Comparison of ENCODE assay signal across 8 cellular contexts in the genomic region with DNA sequence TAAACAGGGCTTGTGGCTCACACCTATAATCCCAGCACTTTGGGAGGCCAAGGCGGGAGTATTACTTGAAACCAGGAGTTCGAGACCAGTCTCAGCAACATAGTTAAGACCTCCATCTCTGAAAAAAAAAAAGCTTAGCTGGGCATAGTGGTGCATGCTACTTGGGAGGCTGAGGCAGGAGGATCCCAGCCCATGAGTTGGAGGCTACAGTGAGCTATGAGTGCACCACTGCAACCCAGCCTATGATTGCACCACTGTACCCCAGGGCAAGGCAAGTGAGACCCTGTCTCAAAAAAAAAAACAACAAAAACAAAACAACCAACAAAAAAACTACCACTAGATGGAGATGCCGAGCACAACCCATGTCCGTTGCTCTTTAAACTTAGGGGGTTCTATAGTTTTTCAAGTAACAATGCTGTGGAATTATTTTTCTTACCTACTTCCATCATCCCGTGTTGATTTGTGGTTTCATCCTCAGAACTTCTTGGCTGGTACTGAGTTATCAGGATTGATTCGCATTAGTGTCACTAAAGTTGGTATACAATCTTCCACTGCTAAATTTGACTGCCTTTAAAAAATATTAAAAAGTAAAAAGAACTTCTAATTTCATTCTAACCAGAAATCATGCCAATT. TPM values are rescaled to one million over a fixed set of nuclear protein-coding genes. Genes with fewer than 3 reads are reported as not detected.
DNase-seq lines count a peak whose midpoint lies in the region; ATAC-seq, FAIRE-seq and TF ChIP-seq lines count a peak whose summit lies in the region.

No MANE protein-coding gene starts in this region.

- peaks cover 15% of the 10 kb centered on the region for H3F3A ChIP-seq in MM.1S (ENCODE audit: insufficient read depth, low read length)

- H3K4me3 ChIP-seq in MM.1S (ENCODE audit: low read length) (no peak overlapping the region), HepG2 (replicated peaks in 1 of 3; ENCODE audit: insufficient read depth in 1 of 3, low read depth in 2 of 3, low read length in 3 of 3) (no peak overlapping the region)

- H3K9ac ChIP-seq in MM.1S (ENCODE audit: low read length) (no peak overlapping the region), HepG2 (ENCODE audit: insufficient read depth, low read depth, low read length) (no peak overlapping the region)

- WGBS in HepG2 (ENCODE audit: low lambda C conversion rate) = 5% methylated on average over 6 of the region's 6 CpGs

- H3K4me1 Mint-ChIP-seq in activated naive CD8-positive, alpha-beta T cell (ENCODE audit: low read depth) = peaks cover 40% of the 10 kb centered on the region
- H3K4me1 Mint-ChIP-seq in activated naive CD8-positive, alpha-beta T cell treated with anti-CD3 and anti-CD28 coated beads, Interleukin-2, amount 50 U/mL, for 24 hours = peaks cover 40% of the 10 kb centered on the region
- H3K4me1 Mint-ChIP-seq in activated naive CD8-positive, alpha-beta T cell treated with anti-CD3 and anti-CD28 coated beads, Interleukin-2, amount 10 ng/mL, durations not matched to agents 7 days and 5 days = peaks cover 37% of the 10 kb centered on the region

- H3K9me3 Mint-ChIP-seq in activated naive CD8-positive, alpha-beta T cell (ENCODE audit: low read depth) = no peaks in the 10 kb centered on the region
- no peaks in the 10 kb centered on the region for H3K9me3 Mint-ChIP-seq in activated naive CD8-positive, alpha-beta T cell treated with anti-CD3 and anti-CD28 coated beads, Interleukin-2, amount 50 U/mL, for 24 hours
- H3K9me3 Mint-ChIP-seq in activated naive CD8-positive, alpha-beta T cell treated with anti-CD3 and anti-CD28 coated beads, Interleukin-2, amount 10 ng/mL, durations not matched to agents 7 days and 5 days = peaks cover 3% of the 10 kb centered on the region

- H3K79me2 ChIP-seq in MM.1S (ENCODE audit: low read length) = no peaks in the 10 kb centered on the region
- no peaks in the 10 kb centered on the region for H3K79me2 ChIP-seq in HepG2 (ENCODE audit: insufficient read depth, low read length)

- no peaks in the 10 kb centered on the region for H3K9me2 ChIP-seq in MM.1S (replicated peaks; ENCODE audit: insufficient read depth, low read length)

- 0 out of 2 replicates have a peak, but pooled peaks have one; percentile 25 for TF ChIP-seq RAD21 in HepG2 (CRISPR knock-in tag; IDR thresholded peaks at IDR 0.05)

- ATAC-seq in activated naive CD8-positive, alpha-beta T cell treated with anti-CD3 and anti-CD28 coated beads, Interleukin-2, amount 50 U/mL, for 24 hours = no peak
- ATAC-seq in activated naive CD8-positive, alpha-beta T cell treated with anti-CD3 and anti-CD28 coated beads, Interleukin-2, amount 10 ng/mL, durations not matched to agents 7 days and 5 days (ENCODE audit: low read depth) = no peak
- ATAC-seq in HepG2 = peak; percentile 20
- ATAC-seq in HG03175 (IDR thresholded peaks at IDR 0.05; ENCODE audit: unreplicated experiment) = no peak

- POLR2A ChIA-PET in activated naive CD8-positive, alpha-beta T cell treated with anti-CD3 and anti-CD28 coated beads, Interleukin-2, amount 10 ng/mL, durations not matched to agents 7 days and 5 days (lab: Charles Lee) = interaction anchor here (0.5 to 1.0 kb wide), 2 partner anchors 51 to 65 kb away, joined by 3 read pairs; no protein-coding TSS in a partner anchor
- POLR2A ChIA-PET in HepG2 (lab: Yijun Ruan, JAX) = interaction anchor here (0.6 to 5.8 kb wide), 7 partner anchors 13 to 49 kb away, joined by 3 to 58 read pairs (median 16); a partner anchor contains a TSS

- intact Hi-C loops in HepG2 (cut with micrococcal nuclease; ENCODE audit: unreplicated experiment) = loop anchor here (1.0 to 10.0 kb wide), 4 partner anchors 33 to 72 kb away; a partner anchor contains a TSS

- peak overlapping the region; percentile 23 for H3K4me3 Mint-ChIP-seq in activated naive CD8-positive, alpha-beta T cell
- no peak overlapping the region for H3K4me3 Mint-ChIP-seq in activated naive CD8-positive, alpha-beta T cell treated with anti-CD3 and anti-CD28 coated beads, Interleukin-2, amount 50 U/mL, for 24 hours
- H3K4me3 Mint-ChIP-seq in activated naive CD8-positive, alpha-beta T cell treated with anti-CD3 and anti-CD28 coated beads, Interleukin-2, amount 10 ng/mL, durations not matched to agents 7 days and 5 days = no peak overlapping the region

- no peaks in the 10 kb centered on the region for H3K36me3 Mint-ChIP-seq in activated naive CD8-positive, alpha-beta T cell
- H3K36me3 Mint-ChIP-seq in activated naive CD8-positive, alpha-beta T cell treated with anti-CD3 and anti-CD28 coated beads, Interleukin-2, amount 50 U/mL, for 24 hours (ENCODE audit: low read depth) = no peaks in the 10 kb centered on the region
- H3K36me3 Mint-ChIP-seq in activated naive CD8-positive, alpha-beta T cell treated with anti-CD3 and anti-CD28 coated beads, Interleukin-2, amount 10 ng/mL, durations not matched to agents 7 days and 5 days = peaks cover 7% of the 10 kb centered on the region

- H4K20me1 ChIP-seq in MM.1S (ENCODE audit: insufficient read depth, low read length) (no peaks in the 10 kb centered on the region), HepG2 (ENCODE audit: insufficient read depth, low read length) (no peaks in the 10 kb centered on the region)

- H3K36me3 ChIP-seq in MM.1S (replicated peaks; ENCODE audit: insufficient read depth, low read length) = no peaks in the 10 kb centered on the region
- no peaks in the 10 kb centered on the region for H3K36me3 ChIP-seq in HepG2 (replicated peaks in 1 of 2; ENCODE audit: control insufficient read depth in 1 of 2, insufficient read depth in 2 of 2, low read length in 2 of 2)

- no peak for DNase-seq in activated naive CD8-positive, alpha-beta T cell treated with anti-CD3 and anti-CD28 coated beads, Interleukin-2, amount 50 U/mL, for 24 hours
- DNase-seq in MM.1S (peak; percentile 69), HepG2 (ENCODE audit: low spot score) (peak; percentile 49), T-helper 9 cell (no peak), HK-2 (ENCODE audit: unreplicated experiment) (no peak)
- DNase-seq in activated naive CD8-positive, alpha-beta T cell treated with anti-CD3 and anti-CD28 coated beads, Interleukin-2, amount 10 ng/mL, durations not matched to agents 7 days and 5 days = peak; percentile 25

- H3K27me3 ChIP-seq in MM.1S (replicated peaks; ENCODE audit: insufficient read depth, low read length) (peaks cover 6% of the 10 kb centered on the region; the same call in 1 of the 2 replicates), HepG2 (ENCODE audit: control insufficient read depth in 1 of 2, insufficient read depth in 2 of 2, low read length in 2 of 2) (no peaks in the 10 kb centered on the region)

- no peak overlapping the region for H3K27ac Mint-ChIP-seq in activated naive CD8-positive, alpha-beta T cell
- no peak overlapping the region for H3K27ac Mint-ChIP-seq in activated naive CD8-positive, alpha-beta T cell treated with anti-CD3 and anti-CD28 coated beads, Interleukin-2, amount 50 U/mL, for 24 hours
- no peak overlapping the region for H3K27ac Mint-ChIP-seq in activated naive CD8-positive, alpha-beta T cell treated with anti-CD3 and anti-CD28 coated beads, Interleukin-2, amount 10 ng/mL, durations not matched to agents 7 days and 5 days

- CTCF ChIA-PET in HepG2 (lab: Yijun Ruan, JAX; ENCODE audit: low intra/inter-chr PET ratio, low total read pairs) = interaction anchor here (1.6 to 4.3 kb wide), 3 partner anchors 22 to 65 kb away, joined by 3 to 45 read pairs (median 10); no protein-coding TSS in a partner anchor

- BruUV-seq in HepG2 (replicated peaks; lab: Mats Ljungman, UMichigan) = no TSS peak

- TF ChIP-seq CTCF in MM.1S (IDR thresholded peaks at IDR 0.05; ENCODE audit: low read length) (peak; percentile 95), HepG2 (CRISPR knock-in tag; IDR thresholded peaks at IDR 0.05) (peak; percentile 66)

- no peaks in the 10 kb centered on the region for H3K9me3 ChIP-seq in MM.1S (replicated peaks; ENCODE audit: insufficient read depth, low read length)
- H3K9me3 ChIP-seq in HepG2 (ENCODE audit: low read length) = no peaks in the 10 kb centered on the region

- TF ChIP-seq EP300 in HepG2 (IDR thresholded peaks at IDR 0.05; ENCODE audit: low read depth in 2 of 2, low read length in 2 of 2) (no peak), HepG2 (CRISPR knock-in tag; IDR thresholded peaks at IDR 0.05; ENCODE audit: borderline replicate concordance) (no peak)

- TF ChIP-seq POLR2A in HepG2 (IDR thresholded peaks at IDR 0.05; ENCODE audit: insufficient read depth in 1 of 2, low read depth in 2 of 2, low read length in 2 of 2) = no peak

- no peaks in the 10 kb centered on the region for H3K27me3 Mint-ChIP-seq in activated naive CD8-positive, alpha-beta T cell
- no peaks in the 10 kb centered on the region for H3K27me3 Mint-ChIP-seq in activated naive CD8-positive, alpha-beta T cell treated with anti-CD3 and anti-CD28 coated beads, Interleukin-2, amount 50 U/mL, for 24 hours
- H3K27me3 Mint-ChIP-seq in activated naive CD8-positive, alpha-beta T cell treated with anti-CD3 and anti-CD28 coated beads, Interleukin-2, amount 10 ng/mL, durations not matched to agents 7 days and 5 days = peaks cover 7% of the 10 kb centered on the region

- in situ Hi-C loops in HepG2 (cut with HindIII; ENCODE audit: extremely low pct_ligation_motif_present, low pct_unique_long_range_greater_than_20kb) = no loop called here

- H2AFZ ChIP-seq in MM.1S (ENCODE audit: low read length) (peak overlapping the region; percentile 37), HepG2 (ENCODE audit: low read length) (no peak overlapping the region)

- H3K4me1 ChIP-seq in MM.1S (ENCODE audit: low read length) (peaks cover 24% of the 10 kb centered on the region), HepG2 (ENCODE audit: insufficient read depth, low read length) (peaks cover 61% of the 10 kb centered on the region)

- peak; percentile 49 for FAIRE-seq in HepG2 (lab: Jason Lieb, UNC)

- H3K4me2 ChIP-seq in MM.1S (ENCODE audit: low read depth, low read length) = peak overlapping the region; percentile 3; the same call in 1 of the 2 replicates
- H3K4me2 ChIP-seq in HepG2 (ENCODE audit: low read depth, low read length) = peak overlapping the region; percentile 78

- no peak overlapping the region for H3K27ac ChIP-seq in MM.1S (ENCODE audit: low read length)
- H3K27ac ChIP-seq in HepG2 (ENCODE audit: extremely low read length, insufficient read depth, low read length) = peak overlapping the region; percentile 72

RNA-seq across cellular contexts. Expression of a gene that starts 12.2 kb away (rescaled TPM):
- total RNA-seq in activated naive CD8-positive, alpha-beta T cell treated with anti-CD3 and anti-CD28 coated beads, Interleukin-2, amount 10 ng/mL, durations not matched to agents 7 days and 5 days = 10 to 100 TPM; 53.4 to 57.5 TPM
- total RNA-seq in HepG2 (2016; rRNA removed; fragmentation: Illumina TruSeq; extraction: Trizol) = 86.4 and 108 TPM in 2 replicates
- 34.3 and 36.1 TPM in 2 replicates for total RNA-seq in HepG2 (2016; cell fraction: cytosol; rRNA removed; fragmentation: Illumina TruSeq; extraction: Trizol; ENCODE audit: low read depth)
- total RNA-seq in HepG2 (2016; cell fraction: insoluble cytoplasmic fraction; rRNA removed; fragmentation: Illumina TruSeq; extraction: Trizol) = 77.5 and 106 TPM in 2 replicates
- total RNA-seq in HepG2 (2016; cell fraction: membrane; rRNA removed; fragmentation: Illumina TruSeq; extraction: Trizol) = 112 and 119 TPM in 2 replicates
- 81.1 and 91.5 TPM in 2 replicates for total RNA-seq in HepG2 (2016; cell fraction: nucleus; rRNA removed; fragmentation: Illumina TruSeq; extraction: Trizol)
- 69.9 and 87.9 TPM in 2 replicates for polyA plus RNA-seq in HepG2 (2011; rRNA removed)
- 58.9 and 82.1 TPM in 2 replicates for polyA plus RNA-seq in HepG2 (2011; cell fraction: cytosol; rRNA removed)
- polyA plus RNA-seq in HepG2 (2011; cell fraction: nucleus; rRNA removed) = 189 and 195 TPM in 2 replicates
- 52.5 and 64.7 TPM in 2 replicates for polyA plus RNA-seq in HepG2 (2012)
- polyA plus RNA-seq in HepG2 (2016; cell fraction: cytosol; fragmentation: Illumina TruSeq; extraction: Trizol; ENCODE audit: low read depth) = 22.0 and 24.7 TPM in 2 replicates
- polyA plus RNA-seq in HepG2 (2016; cell fraction: insoluble cytoplasmic fraction; fragmentation: Illumina TruSeq; extraction: Trizol; ENCODE audit: low read depth) = 82.2 and 105 TPM in 2 replicates
- polyA plus RNA-seq in HepG2 (2016; cell fraction: membrane; fragmentation: Illumina TruSeq; extraction: Trizol; ENCODE audit: low read depth) = 77.8 and 77.9 TPM in 2 replicates
- 138 and 155 TPM in 2 replicates for polyA plus RNA-seq in HepG2 (2016; cell fraction: nucleus; fragmentation: Illumina TruSeq; extraction: Trizol; ENCODE audit: insufficient read depth, low read depth)
- 81.7 and 98.0 TPM in 2 replicates for polyA minus RNA-seq in HepG2 (2011; rRNA and poly(A)+ RNA removed; ENCODE audit: low replicate concordance)
- polyA minus RNA-seq in HepG2 (2011; cell fraction: cytosol; rRNA and poly(A)+ RNA removed) = 35.3 and 35.6 TPM in 2 replicates
- polyA minus RNA-seq in HepG2 (2011; cell fraction: nucleus; rRNA and poly(A)+ RNA removed) = 50.5 and 54.6 TPM in 2 replicates

RNA-seq across cellular contexts. Expression of a gene that starts 15.0 kb away (rescaled TPM):
- not detected for total RNA-seq in activated naive CD8-positive, alpha-beta T cell treated with anti-CD3 and anti-CD28 coated beads, Interleukin-2, amount 10 ng/mL, durations not matched to agents 7 days and 5 days
- 94.6 and 172 TPM in 2 replicates for total RNA-seq in HepG2 (2016; rRNA removed; fragmentation: Illumina TruSeq; extraction: Trizol)
- 63.6 and 75.7 TPM in 2 replicates for total RNA-seq in HepG2 (2016; cell fraction: cytosol; rRNA removed; fragmentation: Illumina TruSeq; extraction: Trizol; ENCODE audit: low read depth)
- total RNA-seq in HepG2 (2016; cell fraction: insoluble cytoplasmic fraction; rRNA removed; fragmentation: Illumina TruSeq; extraction: Trizol) = 93.3 and 178 TPM in 2 replicates
- total RNA-seq in HepG2 (2016; cell fraction: membrane; rRNA removed; fragmentation: Illumina TruSeq; extraction: Trizol) = 68.9 and 86.6 TPM in 2 replicates
- 126 and 156 TPM in 2 replicates for total RNA-seq in HepG2 (2016; cell fraction: nucleus; rRNA removed; fragmentation: Illumina TruSeq; extraction: Trizol)
- 134 and 157 TPM in 2 replicates for polyA plus RNA-seq in HepG2 (2011; rRNA removed)
- 197 and 233 TPM in 2 replicates for polyA plus RNA-seq in HepG2 (2011; cell fraction: cytosol; rRNA removed)
- polyA plus RNA-seq in HepG2 (2011; cell fraction: nucleus; rRNA removed) = 164 and 202 TPM in 2 replicates
- 37.9 and 77.4 TPM in 2 replicates for polyA plus RNA-seq in HepG2 (2012)
- polyA plus RNA-seq in HepG2 (2016; cell fraction: cytosol; fragmentation: Illumina TruSeq; extraction: Trizol; ENCODE audit: low read depth) = 96.7 and 115 TPM in 2 replicates
- 134 and 138 TPM in 2 replicates for polyA plus RNA-seq in HepG2 (2016; cell fraction: insoluble cytoplasmic fraction; fragmentation: Illumina TruSeq; extraction: Trizol; ENCODE audit: low read depth)
- polyA plus RNA-seq in HepG2 (2016; cell fraction: membrane; fragmentation: Illumina TruSeq; extraction: Trizol; ENCODE audit: low read depth) = 82.1 and 99.5 TPM in 2 replicates
- 420 and 455 TPM in 2 replicates for polyA plus RNA-seq in HepG2 (2016; cell fraction: nucleus; fragmentation: Illumina TruSeq; extraction: Trizol; ENCODE audit: insufficient read depth, low read depth)
- 22.1 TPM in 1 of 2 replicates, not detected in the other for polyA minus RNA-seq in HepG2 (2011; rRNA and poly(A)+ RNA removed; ENCODE audit: low replicate concordance)
- 17.4 and 20.0 TPM in 2 replicates for polyA minus RNA-seq in HepG2 (2011; cell fraction: cytosol; rRNA and poly(A)+ RNA removed)
- polyA minus RNA-seq in HepG2 (2011; cell fraction: nucleus; rRNA and poly(A)+ RNA removed) = 6.1 and 7.3 TPM in 2 replicates

RNA-seq across cellular contexts. Expression of a gene that starts 22.7 kb away (rescaled TPM):
- total RNA-seq in activated naive CD8-positive, alpha-beta T cell treated with anti-CD3 and anti-CD28 coated beads, Interleukin-2, amount 10 ng/mL, durations not matched to agents 7 days and 5 days = 1 to 10 TPM; 5.4 to 6.4 TPM
- 3.1 and 4.5 TPM in 2 replicates for total RNA-seq in HepG2 (2016; rRNA removed; fragmentation: Illumina TruSeq; extraction: Trizol)
- 0.71 TPM in 2 replicates for total RNA-seq in HepG2 (2016; cell fraction: cytosol; rRNA removed; fragmentation: Illumina TruSeq; extraction: Trizol; ENCODE audit: low read depth)
- 3.6 and 3.8 TPM in 2 replicates for total RNA-seq in HepG2 (2016; cell fraction: insoluble cytoplasmic fraction; rRNA removed; fragmentation: Illumina TruSeq; extraction: Trizol)
- 1.9 and 2.5 TPM in 2 replicates for total RNA-seq in HepG2 (2016; cell fraction: membrane; rRNA removed; fragmentation: Illumina TruSeq; extraction: Trizol)
- 1.8 and 3.2 TPM in 2 replicates for total RNA-seq in HepG2 (2016; cell fraction: nucleus; rRNA removed; fragmentation: Illumina TruSeq; extraction: Trizol)
- 3.2 and 3.8 TPM in 2 replicates for polyA plus RNA-seq in HepG2 (2011; rRNA removed)
- polyA plus RNA-seq in HepG2 (2011; cell fraction: cytosol; rRNA removed) = 2.6 and 4.5 TPM in 2 replicates
- polyA plus RNA-seq in HepG2 (2011; cell fraction: nucleus; rRNA removed) = 5.8 and 5.9 TPM in 2 replicates
- polyA plus RNA-seq in HepG2 (2012) = 2.1 and 3.1 TPM in 2 replicates
- polyA plus RNA-seq in HepG2 (2016; cell fraction: cytosol; fragmentation: Illumina TruSeq; extraction: Trizol; ENCODE audit: low read depth) = 0.67 and 0.68 TPM in 2 replicates
- polyA plus RNA-seq in HepG2 (2016; cell fraction: insoluble cytoplasmic fraction; fragmentation: Illumina TruSeq; extraction: Trizol; ENCODE audit: low read depth) = 3.7 and 4.2 TPM in 2 replicates
- 1.2 and 1.8 TPM in 2 replicates for polyA plus RNA-seq in HepG2 (2016; cell fraction: membrane; fragmentation: Illumina TruSeq; extraction: Trizol; ENCODE audit: low read depth)
- 5.2 and 9.1 TPM in 2 replicates for polyA plus RNA-seq in HepG2 (2016; cell fraction: nucleus; fragmentation: Illumina TruSeq; extraction: Trizol; ENCODE audit: insufficient read depth, low read depth)
- polyA minus RNA-seq in HepG2 (2011; rRNA and poly(A)+ RNA removed; ENCODE audit: low replicate concordance) = 0.37 and 3.7 TPM in 2 replicates
- polyA minus RNA-seq in HepG2 (2011; cell fraction: cytosol; rRNA and poly(A)+ RNA removed) = 2.5 and 3.9 TPM in 2 replicates
- 1.8 and 2.4 TPM in 2 replicates for polyA minus RNA-seq in HepG2 (2011; cell fraction: nucleus; rRNA and poly(A)+ RNA removed)

RNA-seq across cellular contexts. Expression of a gene that starts 33.0 kb away (rescaled TPM):
- 1 to 10 TPM; 6.4 to 7.0 TPM for total RNA-seq in activated naive CD8-positive, alpha-beta T cell treated with anti-CD3 and anti-CD28 coated beads, Interleukin-2, amount 10 ng/mL, durations not matched to agents 7 days and 5 days
- 4.1 and 7.5 TPM in 2 replicates for total RNA-seq in HepG2 (2016; rRNA removed; fragmentation: Illumina TruSeq; extraction: Trizol)
- 7.2 and 7.8 TPM in 2 replicates for total RNA-seq in HepG2 (2016; cell fraction: cytosol; rRNA removed; fragmentation: Illumina TruSeq; extraction: Trizol; ENCODE audit: low read depth)
- total RNA-seq in HepG2 (2016; cell fraction: insoluble cytoplasmic fraction; rRNA removed; fragmentation: Illumina TruSeq; extraction: Trizol) = 3.7 and 6.7 TPM in 2 replicates
- 4.8 and 5.6 TPM in 2 replicates for total RNA-seq in HepG2 (2016; cell fraction: membrane; rRNA removed; fragmentation: Illumina TruSeq; extraction: Trizol)
- total RNA-seq in HepG2 (2016; cell fraction: nucleus; rRNA removed; fragmentation: Illumina TruSeq; extraction: Trizol) = 17.1 and 19.7 TPM in 2 replicates
- polyA plus RNA-seq in HepG2 (2011; rRNA removed) = 3.2 and 3.8 TPM in 2 replicates
- polyA plus RNA-seq in HepG2 (2011; cell fraction: cytosol; rRNA removed) = 2.5 and 2.7 TPM in 2 replicates
- 4.0 and 4.3 TPM in 2 replicates for polyA plus RNA-seq in HepG2 (2011; cell fraction: nucleus; rRNA removed)
- polyA plus RNA-seq in HepG2 (2012) = 1.2 and 1.4 TPM in 2 replicates
- polyA plus RNA-seq in HepG2 (2016; cell fraction: cytosol; fragmentation: Illumina TruSeq; extraction: Trizol; ENCODE audit: low read depth) = 0.95 and 2.7 TPM in 2 replicates
- polyA plus RNA-seq in HepG2 (2016; cell fraction: insoluble cytoplasmic fraction; fragmentation: Illumina TruSeq; extraction: Trizol; ENCODE audit: low read depth) = 1.9 and 3.9 TPM in 2 replicates
- polyA plus RNA-seq in HepG2 (2016; cell fraction: membrane; fragmentation: Illumina TruSeq; extraction: Trizol; ENCODE audit: low read depth) = 1.4 and 1.6 TPM in 2 replicates
- 4.9 and 8.0 TPM in 2 replicates for polyA plus RNA-seq in HepG2 (2016; cell fraction: nucleus; fragmentation: Illumina TruSeq; extraction: Trizol; ENCODE audit: insufficient read depth, low read depth)
- 10.0 and 39.9 TPM in 2 replicates for polyA minus RNA-seq in HepG2 (2011; rRNA and poly(A)+ RNA removed; ENCODE audit: low replicate concordance)
- polyA minus RNA-seq in HepG2 (2011; cell fraction: cytosol; rRNA and poly(A)+ RNA removed) = 2.6 and 3.3 TPM in 2 replicates
- 44.3 and 59.4 TPM in 2 replicates for polyA minus RNA-seq in HepG2 (2011; cell fraction: nucleus; rRNA and poly(A)+ RNA removed)

RNA-seq across cellular contexts. Expression of a gene that starts 33.2 kb away (rescaled TPM):
- 10 to 100 TPM; 16.6 to 17.2 TPM for total RNA-seq in activated naive CD8-positive, alpha-beta T cell treated with anti-CD3 and anti-CD28 coated beads, Interleukin-2, amount 10 ng/mL, durations not matched to agents 7 days and 5 days
- 34.8 and 38.4 TPM in 2 replicates for total RNA-seq in HepG2 (2016; rRNA removed; fragmentation: Illumina TruSeq; extraction: Trizol)
- total RNA-seq in HepG2 (2016; cell fraction: cytosol; rRNA removed; fragmentation: Illumina TruSeq; extraction: Trizol; ENCODE audit: low read depth) = 10.3 and 10.8 TPM in 2 replicates
- total RNA-seq in HepG2 (2016; cell fraction: insoluble cytoplasmic fraction; rRNA removed; fragmentation: Illumina TruSeq; extraction: Trizol) = 30.5 and 35.2 TPM in 2 replicates
- 34.2 and 36.9 TPM in 2 replicates for total RNA-seq in HepG2 (2016; cell fraction: membrane; rRNA removed; fragmentation: Illumina TruSeq; extraction: Trizol)
- total RNA-seq in HepG2 (2016; cell fraction: nucleus; rRNA removed; fragmentation: Illumina TruSeq; extraction: Trizol) = 25.0 and 31.2 TPM in 2 replicates
- polyA plus RNA-seq in HepG2 (2011; rRNA removed) = 33.0 and 42.2 TPM in 2 replicates
- 34.7 and 58.3 TPM in 2 replicates for polyA plus RNA-seq in HepG2 (2011; cell fraction: cytosol; rRNA removed)
- polyA plus RNA-seq in HepG2 (2011; cell fraction: nucleus; rRNA removed) = 25.0 and 33.0 TPM in 2 replicates
- polyA plus RNA-seq in HepG2 (2012) = 22.2 and 36.3 TPM in 2 replicates
- 19.9 and 25.0 TPM in 2 replicates for polyA plus RNA-seq in HepG2 (2016; cell fraction: cytosol; fragmentation: Illumina TruSeq; extraction: Trizol; ENCODE audit: low read depth)
- 36.4 and 46.3 TPM in 2 replicates for polyA plus RNA-seq in HepG2 (2016; cell fraction: insoluble cytoplasmic fraction; fragmentation: Illumina TruSeq; extraction: Trizol; ENCODE audit: low read depth)
- 41.1 and 42.5 TPM in 2 replicates for polyA plus RNA-seq in HepG2 (2016; cell fraction: membrane; fragmentation: Illumina TruSeq; extraction: Trizol; ENCODE audit: low read depth)
- polyA plus RNA-seq in HepG2 (2016; cell fraction: nucleus; fragmentation: Illumina TruSeq; extraction: Trizol; ENCODE audit: insufficient read depth, low read depth) = 34.8 and 36.2 TPM in 2 replicates
- 45.8 and 71.1 TPM in 2 replicates for polyA minus RNA-seq in HepG2 (2011; rRNA and poly(A)+ RNA removed; ENCODE audit: low replicate concordance)
- 33.7 and 34.5 TPM in 2 replicates for polyA minus RNA-seq in HepG2 (2011; cell fraction: cytosol; rRNA and poly(A)+ RNA removed)
- 13.3 and 15.4 TPM in 2 replicates for polyA minus RNA-seq in HepG2 (2011; cell fraction: nucleus; rRNA and poly(A)+ RNA removed)

Comparison
In these comparisons a context has a peak if more than half of its experiments do, and no peak if none do; other contexts are left out.
1. DNase-seq: peak in MM.1S (single experiment), activated naive CD8-positive, alpha-beta T cell treated with anti-CD3 and anti-CD28 coated beads, Interleukin-2, amount 10 ng/mL, durations not matched to agents 7 days and 5 days (single experiment) and HepG2 (single experiment); none in activated naive CD8-positive, alpha-beta T cell treated with anti-CD3 and anti-CD28 coated beads, Interleukin-2, amount 50 U/mL, for 24 hours (single experiment), T-helper 9 cell (single experiment) and HK-2 (single experiment).
2. RNA of a gene that starts 15.0 kb away (total RNA-seq): 63.6 to 178 TPM in HepG2; not detected in activated naive CD8-positive, alpha-beta T cell treated with anti-CD3 and anti-CD28 coated beads, Interleukin-2, amount 10 ng/mL, durations not matched to agents 7 days and 5 days; every median in the first group is over 10 times any median in the second.